7 cellular contexts compared by ENCODE assay signal in genomic region chr14:81435048-81435577, GRCh38. TPM values are rescaled to one million over a fixed set of nuclear protein-coding genes. Genes with fewer than 3 reads are reported as not detected.
DNase-seq lines count a peak whose midpoint lies in the region; ATAC-seq and TF ChIP-seq lines count a peak whose summit lies in the region.

No MANE protein-coding gene starts in this region.

- H3K9me3 ChIP-seq in HUES64 (ENCODE audit: insufficient read depth, low read depth, low read length) (no peaks in the 10 kb centered on the region), iPS-20b (ENCODE audit: insufficient read depth, low read depth, low read length) (no peaks in the 10 kb centered on the region), skeletal muscle tissue (ENCODE audit: control insufficient read depth in 3 of 3, low read length in 3 of 3) (no peaks in the 10 kb centered on the region), adrenal gland (replicated peaks in 1 of 3) (no peaks in the 10 kb centered on the region)

- no peak for DNase-seq in activated CD8-positive, alpha-beta T cell treated with anti-CD3 and anti-CD28 coated beads for 36 hours
- no peak for DNase-seq in COR-L47 (lab: John Stamatoyannopoulos, UW)
- DNase-seq in adrenal gland = no peak

- H3K4me3 ChIP-seq in HUES64 (ENCODE audit: low read length) (peak overlapping the region; percentile 91), iPS-20b (ENCODE audit: low read length) (peak overlapping the region; percentile 79), skeletal muscle tissue (ENCODE audit: low read length in 3 of 3) (peak overlapping the region; percentile 82 to 90 (median 83)), adrenal gland (peak overlapping the region in 2 of 4 donors; percentile 3 to 80)

- intact Hi-C loops in activated CD8-positive, alpha-beta T cell treated with anti-CD3 and anti-CD28 coated beads for 36 hours (cut with micrococcal nuclease) = no loop called here
- intact Hi-C loops in adrenal gland (cut with DNase I) = no loop called here

- H3K36me3 ChIP-seq in HUES64 (ENCODE audit: insufficient read depth, low read length) (no peaks in the 10 kb centered on the region), iPS-20b (ENCODE audit: insufficient read depth, low read depth, low read length) (peaks cover 3% of the 10 kb centered on the region; the same call in 1 of the 2 replicates), skeletal muscle tissue (ENCODE audit: control insufficient read depth in 3 of 3, insufficient read depth in 3 of 3, low read length in 3 of 3) (no peaks in the 10 kb centered on the region), adrenal gland (replicated peaks in 1 of 2) (no peaks in the 10 kb centered on the region)

- H3K27ac Mint-ChIP-seq in activated CD8-positive, alpha-beta T cell treated with anti-CD3 and anti-CD28 coated beads for 36 hours = no peak overlapping the region

- ATAC-seq in activated CD8-positive, alpha-beta T cell treated with anti-CD3 and anti-CD28 coated beads for 36 hours = no peak
- no peak for ATAC-seq in GM18868 (IDR thresholded peaks at IDR 0.05; ENCODE audit: unreplicated experiment)

- CTCF ChIA-PET in activated CD8-positive, alpha-beta T cell treated with anti-CD3 and anti-CD28 coated beads for 36 hours (lab: Charles Lee) = interaction anchor here (0.7 to 1.0 kb wide), 3 partner anchors 10 to 28 kb away, joined by 3 read pairs; no protein-coding TSS in a partner anchor

- H3K27me3 ChIP-seq in HUES64 (ENCODE audit: insufficient read depth, low read length) (peaks cover 28% of the 10 kb centered on the region), iPS-20b (ENCODE audit: insufficient read depth, low read length) (peaks cover 39% of the 10 kb centered on the region), skeletal muscle tissue (ENCODE audit: control insufficient read depth in 3 of 3, insufficient read depth in 3 of 3, low read length in 3 of 3) (no peaks in the 10 kb centered on the region), adrenal gland (peaks cover 13% of the 10 kb centered on the region)

- 5% methylated on average over 11 of the region's 14 CpGs for WGBS in HUES64
- WGBS in adrenal gland, 4 donors = 12 to 14% (median 12%) methylated on average over 14 of the region's 14 CpGs

- H3K9me3 Mint-ChIP-seq in activated CD8-positive, alpha-beta T cell treated with anti-CD3 and anti-CD28 coated beads for 36 hours = no peaks in the 10 kb centered on the region

- H3K36me3 Mint-ChIP-seq in activated CD8-positive, alpha-beta T cell treated with anti-CD3 and anti-CD28 coated beads for 36 hours (ENCODE audit: low read depth) = no peaks in the 10 kb centered on the region

- peak overlapping the region; percentile 65 for H3K4me3 Mint-ChIP-seq in activated CD8-positive, alpha-beta T cell treated with anti-CD3 and anti-CD28 coated beads for 36 hours

- H3K4me1 ChIP-seq in HUES64 (ENCODE audit: insufficient read depth, low read length) (peaks cover 21% of the 10 kb centered on the region), iPS-20b (ENCODE audit: insufficient read depth, low read length) (peaks cover 22% of the 10 kb centered on the region), skeletal muscle tissue (ENCODE audit: control insufficient read depth in 3 of 3, insufficient read depth in 3 of 3, low read length in 3 of 3) (peaks cover 18 to 32% (median 31%) of the 10 kb centered on the region in 3 donors), adrenal gland (replicated peaks in 1 of 2) (peaks cover 7 to 11% of the 10 kb centered on the region in 2 donors)

- peaks cover 61% of the 10 kb centered on the region for H3K27me3 Mint-ChIP-seq in activated CD8-positive, alpha-beta T cell treated with anti-CD3 and anti-CD28 coated beads for 36 hours

- H3K4me1 Mint-ChIP-seq in activated CD8-positive, alpha-beta T cell treated with anti-CD3 and anti-CD28 coated beads for 36 hours (ENCODE audit: low read depth) = peaks cover 13% of the 10 kb centered on the region

- H3K27ac ChIP-seq in HUES64 (ENCODE audit: low read depth, low read length) = no peak overlapping the region
- no peak overlapping the region for H3K27ac ChIP-seq in iPS-20b (ENCODE audit: low read length)
- H3K27ac ChIP-seq in skeletal muscle tissue (ENCODE audit: low read depth, low read length) = peak overlapping the region; percentile 57
- H3K27ac ChIP-seq in adrenal gland = no peak overlapping the region

- H3K9ac ChIP-seq in HUES64 (ENCODE audit: low read depth, low read length) (peak overlapping the region; percentile 34), iPS-20b (ENCODE audit: low read depth, low read length) (peak overlapping the region; percentile 48; the same call in 1 of the 2 replicates), skeletal muscle tissue (ENCODE audit: low read depth in 1 of 3, low read length in 3 of 3) (peak overlapping the region; percentile 72 to 90 (median 81))

- no peak for TF ChIP-seq POLR2A in adrenal gland (IDR thresholded peaks at IDR 0.05)

- POLR2A ChIA-PET in activated CD8-positive, alpha-beta T cell treated with anti-CD3 and anti-CD28 coated beads for 36 hours (lab: Charles Lee) = interaction anchor here (1.0 kb wide), 1 partner anchor 9 kb away, joined by 3 read pairs; no protein-coding TSS in a partner anchor

- no peak for TF ChIP-seq CTCF in activated CD8-positive, alpha-beta T cell treated with anti-CD3 and anti-CD28 coated beads for 36 hours (IDR thresholded peaks at IDR 0.05)
- TF ChIP-seq CTCF in adrenal gland (IDR thresholded peaks at IDR 0.05) = no peak

RNA-seq across cellular contexts. Expression of gene STON2, which starts 35.0 kb away (rescaled TPM):
- polyA plus RNA-seq in HUES64 (2013, experiment 1 of 2) = 18.9 TPM
- 15.3 TPM for polyA plus RNA-seq in HUES64 (2013, experiment 2 of 2)
- under 1 TPM in 1 of 2 experiments, not detected in 1; 0.58 TPM for total RNA-seq in activated CD8-positive, alpha-beta T cell treated with anti-CD3 and anti-CD28 coated beads for 36 hours
- total RNA-seq in skeletal muscle tissue (30.8 TPM), adrenal gland (10 to 100 TPM in 3 of 8 donors, 1 to 10 TPM in 5; 2.8 to 15.4 (median 7.3) TPM)
- under 1 TPM; 0.62 to 0.88 (median 0.88) TPM for polyA plus RNA-seq in adrenal gland
